In genomic region chr19:17948474-17948966, GRCh38 we compare ENCODE assay signal across 8 cellular contexts. TPM values are rescaled to one million over a fixed set of nuclear protein-coding genes. Genes with fewer than 3 reads are reported as not detected.
DNase-seq lines count a peak whose midpoint lies in the region; ATAC-seq and TF ChIP-seq lines count a peak whose summit lies in the region.

No MANE protein-coding gene starts in this region.

- DNase-seq in cardiac muscle cell (ENCODE audit: low read depth in 1 of 2, low spot score in 1 of 2) (no peak), Right ventricle myocardium superior (no peak), upper lobe of left lung (no peak), ecto neural progenitor cell (ENCODE audit: low spot score) (no peak)

- H3K9me3 ChIP-seq in cardiac muscle cell (ENCODE audit: low read depth) (no peaks in the 10 kb centered on the region), iPS-20b (ENCODE audit: insufficient read depth, low read depth, low read length) (no peaks in the 10 kb centered on the region), upper lobe of left lung (no peaks in the 10 kb centered on the region)

- peaks cover 20% of the 10 kb centered on the region for H3K27me3 ChIP-seq in cardiac muscle cell
- peaks cover 49% of the 10 kb centered on the region for H3K27me3 ChIP-seq in iPS-20b (ENCODE audit: insufficient read depth, low read length)
- peaks cover 4 to 49% (median 30%) of the 10 kb centered on the region in 4 donors for H3K27me3 ChIP-seq in upper lobe of left lung

- H3K27ac ChIP-seq in cardiac muscle cell (no peak overlapping the region), VCaP (peak overlapping the region; percentile 74), iPS-20b (ENCODE audit: low read length) (no peak overlapping the region), upper lobe of left lung (peak overlapping the region in 1 of 4 donors; percentile 85)

- ATAC-seq in Right ventricle myocardium superior (ENCODE audit: poor library complexity) (no peak), upper lobe of left lung (ENCODE audit: low FRiP score in 2 of 2) (no peak), HG03565 (IDR thresholded peaks at IDR 0.05; ENCODE audit: unreplicated experiment) (no peak), GM18502 (IDR thresholded peaks at IDR 0.05; ENCODE audit: poor library complexity, unreplicated experiment) (no peak)

- TF ChIP-seq POLR2A in upper lobe of left lung (IDR thresholded peaks at IDR 0.05), result no peak

- no peaks in the 10 kb centered on the region for H3K36me3 ChIP-seq in cardiac muscle cell
- H3K36me3 ChIP-seq in iPS-20b (ENCODE audit: insufficient read depth, low read depth, low read length), result peaks cover 4% of the 10 kb centered on the region; the same call in 1 of the 2 replicates
- peaks cover 0 to 7% (median 5%) of the 10 kb centered on the region in 4 donors for H3K36me3 ChIP-seq in upper lobe of left lung

- WGBS in upper lobe of left lung, 2 donors, result 1 to 6% methylated on average over 7 to 10 of the region's 21 CpGs

- intact Hi-C loops in Right ventricle myocardium superior (cut with DNase I), result loop anchor here (10.0 kb wide), 1 partner anchor 106 kb away; no protein-coding TSS in a partner anchor

- H3K4me1 ChIP-seq in cardiac muscle cell (ENCODE audit: low read depth), result peaks cover 10% of the 10 kb centered on the region
- peaks cover 19% of the 10 kb centered on the region; the same call in 1 of the 2 replicates for H3K4me1 ChIP-seq in iPS-20b (ENCODE audit: insufficient read depth, low read length)
- H3K4me1 ChIP-seq in upper lobe of left lung, result peaks cover 36 to 63% (median 47%) of the 10 kb centered on the region in 4 donors

- no peak for TF ChIP-seq EP300 in upper lobe of left lung (IDR thresholded peaks at IDR 0.05)

- peak overlapping the region; percentile 66; the same call in 1 of the 2 replicates for H3K9ac ChIP-seq in iPS-20b (ENCODE audit: low read depth, low read length)

- TF ChIP-seq CTCF in cardiac muscle cell (IDR thresholded peaks at IDR 0.05; ENCODE audit: low read depth, low read length), result no peak
- no peak for TF ChIP-seq CTCF in VCaP (conservative IDR thresholded peaks at IDR 0.05)
- no peak for TF ChIP-seq CTCF in upper lobe of left lung (IDR thresholded peaks at IDR 0.05)

- H3K4me3 ChIP-seq in cardiac muscle cell, result peak overlapping the region; percentile 47
- H3K4me3 ChIP-seq in iPS-20b (ENCODE audit: low read length), result peak overlapping the region; percentile 70
- H3K4me3 ChIP-seq in upper lobe of left lung, result peak overlapping the region; percentile 77 to 92 (median 86)

RNA-seq across cellular contexts. Expression of gene CCDC124, which starts 15.7 kb away (rescaled TPM):
- total RNA-seq in cardiac muscle cell, result 80.5 and 103 TPM in 2 replicates
- 172 and 200 TPM in 2 replicates for polyA plus RNA-seq in cardiac muscle cell
- total RNA-seq in Right ventricle myocardium superior, result 84.4 TPM
- total RNA-seq in upper lobe of left lung, result 10 to 100 TPM; 50.2 to 83.3 (median 62.1) TPM

RNA-seq across cellular contexts. Expression of gene KCNN1, which starts 18.4 kb away (rescaled TPM):
- total RNA-seq in cardiac muscle cell, result 23.4 and 26.7 TPM in 2 replicates
- polyA plus RNA-seq in cardiac muscle cell, result 20.4 and 28.0 TPM in 2 replicates
- total RNA-seq in Right ventricle myocardium superior, result not detected
- under 1 TPM in 2 of 6 donors, not detected in 4; 0.34 to 0.37 TPM for total RNA-seq in upper lobe of left lung

RNA-seq across cellular contexts. Expression of gene ARRDC2, which starts 59.5 kb away (rescaled TPM):
- total RNA-seq in cardiac muscle cell (9.2 and 16.1 TPM in 2 replicates), Right ventricle myocardium superior (19.1 TPM), upper lobe of left lung (100 to 1,000 TPM in 2 of 6 donors, 10 to 100 TPM in 4; 53.6 to 253 (median 78.8) TPM)
- polyA plus RNA-seq in cardiac muscle cell, result 6.8 and 10.7 TPM in 2 replicates

Comparison
In these comparisons a context has a peak if more than half of its experiments do, and no peak if none do; other contexts are left out.
1. RNA of gene KCNN1, which starts 18.4 kb away (total RNA-seq): 23.4 to 26.7 TPM in cardiac muscle cell; 0.34 to 0.37 TPM in upper lobe of left lung and not detected in Right ventricle myocardium superior (single experiment); every median in the first group is over 10 times any median in the second.
2. Peak in every context shown above with its lines, with median percentiles within 50 percentile points of each other: H3K4me3 ChIP-seq.